In the genomic region with DNA sequence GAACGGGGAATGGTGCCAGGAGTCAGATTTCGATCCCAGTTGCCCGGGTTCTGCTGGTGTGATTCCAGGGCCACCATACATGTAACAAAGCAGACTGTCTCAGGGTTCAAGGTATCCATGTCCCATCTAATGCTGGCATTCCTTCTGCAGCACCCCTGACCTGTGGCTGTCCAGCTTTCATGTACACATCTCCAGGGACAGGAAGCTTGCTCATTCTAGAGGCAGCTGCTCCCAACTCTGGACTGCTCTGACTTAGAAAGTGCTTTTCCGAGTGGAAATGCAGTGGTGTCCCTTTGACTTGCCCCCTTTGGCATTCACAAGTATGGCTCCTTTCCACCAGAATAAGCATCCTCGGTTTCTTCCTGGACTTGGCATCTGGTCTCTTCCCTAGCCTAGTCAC, we compare ENCODE assay signal across 1 cellular context.
TF ChIP-seq lines count a peak whose summit lies in the region.

No MANE protein-coding gene starts in this region.

TF ChIP-seq in IMR-90, 13 proteins besides CTCF, POLR2A, EP300 and RAD21:
- TF ChIP-seq MAZ (IDR thresholded peaks at IDR 0.05; ENCODE audit: borderline replicate concordance, low read depth, low read length): no peak
- no peak for TF ChIP-seq RFX5 (IDR thresholded peaks at IDR 0.05; ENCODE audit: low read depth, low read length)
